Comparison of ENCODE assay signal across 21 cellular contexts in genomic region chr2:150188801-150189200, GRCh38.
DNase-seq lines count a peak whose midpoint lies in the region; ATAC-seq, FAIRE-seq and TF ChIP-seq lines count a peak whose summit lies in the region.
"Had no signal": no experiment of that assay in that cellular context is flagged by ENCODE, and none has a peak within 500 bp of the region (broad histone marks: within the 10 kb centered on the region; RNA-seq: fewer than 3 reads in every experiment).

No MANE protein-coding gene starts in this region.

- ATAC-seq in Panc1 (no peak), right lobe of liver (peak; percentile 83 to 95 (median 92)), HG02571 (IDR thresholded peaks at IDR 0.05; ENCODE audit: unreplicated experiment) (no peak)

- POLR2A ChIA-PET in Panc1 (lab: Charles Lee) = interaction anchor here (0.6 kb wide), 2 partner anchors 15 to 240 kb away, joined by 3 read pairs; no protein-coding TSS in a partner anchor

- no peak for TF ChIP-seq POLR2A in H54 (IDR thresholded peaks at IDR 0.05; ENCODE audit: low read depth, low read length)
- TF ChIP-seq POLR2A in right lobe of liver (IDR thresholded peaks at IDR 0.05) = no peak
- no peak for TF ChIP-seq POLR2A in prostate gland (IDR thresholded peaks at IDR 0.05)

- TF ChIP-seq CTCF in Panc1 (IDR thresholded peaks at IDR 0.05) = no peak
- no peak for TF ChIP-seq CTCF in right lobe of liver (IDR thresholded peaks at IDR 0.05)
- TF ChIP-seq CTCF in prostate gland (IDR thresholded peaks at IDR 0.05) = no peak

- peaks cover 4% of the 10 kb centered on the region; the same call in 1 of the 2 replicates for H3K4me1 ChIP-seq in Panc1 (ENCODE audit: control insufficient read depth, insufficient read depth, low read length)
- peaks cover 0 to 13% (median 2%) of the 10 kb centered on the region in 4 donors for H3K4me1 ChIP-seq in right lobe of liver
- H3K4me1 ChIP-seq in prostate gland (replicated peaks) = no peaks in the 10 kb centered on the region

- H3K4me3 ChIP-seq in Panc1 (ENCODE audit: low read depth in 2 of 2, low read length in 2 of 2) (no peak overlapping the region), right lobe of liver (no peak overlapping the region), prostate gland (no peak overlapping the region)

- no peaks in the 10 kb centered on the region for H3K9me3 ChIP-seq in Panc1 (ENCODE audit: control insufficient read depth, insufficient read depth, low read depth, low read length)
- no peaks in the 10 kb centered on the region for H3K9me3 ChIP-seq in right lobe of liver
- no peaks in the 10 kb centered on the region for H3K9me3 ChIP-seq in prostate gland
- H3K9me3 ChIP-seq: SK-N-SH had no signal

- WGBS in right lobe of liver (ENCODE audit: insufficient coverage, low coverage, low lambda C conversion rate, missing lambda C conversion rate) = 17% methylated on average over 2 of the region's 2 CpGs
- WGBS in prostate gland = 65% methylated on average over 2 of the region's 2 CpGs

- H3K27ac ChIP-seq in Panc1 (ENCODE audit: low read length) (peak overlapping the region; percentile 54; the same call in 1 of the 2 replicates), epithelial cell of prostate (peak overlapping the region; percentile 14), right lobe of liver (peak overlapping the region; percentile 31 to 76 (median 76)), prostate gland (no peak overlapping the region)
- H3K27ac ChIP-seq: RWPE1 had no signal

- in situ Hi-C loops in Panc1 (cut with HindIII; ENCODE audit: low pct_unique_long_range_greater_than_20kb, low sequenced_read_pairs) (no loop called here), ACHN (cut with HindIII; ENCODE audit: low pct_ligation_motif_present, low pct_unique_long_range_greater_than_20kb, low sequenced_read_pairs) (no loop called here)

- CTCF ChIA-PET in Panc1 (lab: Charles Lee) = interaction anchor here (0.7 kb wide), 1 partner anchor 1181 kb away, joined by 4 read pairs; no protein-coding TSS in a partner anchor

- DNase-seq in H54 (ENCODE audit: insufficient read length, low spot score) (no peak), Panc1 (ENCODE audit: low read depth, low spot score) (no peak), epithelial cell of prostate (ENCODE audit: low read depth, low spot score) (no peak), right lobe of liver (no peak), ACHN (no peak), COLO668 (lab: John Stamatoyannopoulos, UW; ENCODE audit: unreplicated experiment) (no peak), prostate gland (ENCODE audit: low spot score) (no peak)
- DNase-seq: GOT3, HCEC 1CT, Karpas-422, NCI-H1092 treated with DMSO at 0.1 percent for 48 hours, NCI-H1436 treated with DMSO at 0.1 percent for 48 hours, NCI-H187 treated with DMSO at 0.1 percent for 48 hours, NCI-H524 treated with DMSO at 0.1 percent for 48 hours, NCI-H774, SIG-M5, SK-N-SH, SW 1271 had no signal

- H3K27me3 ChIP-seq in Panc1 (ENCODE audit: control insufficient read depth, insufficient read depth, low read length) (no peaks in the 10 kb centered on the region), right lobe of liver (no peaks in the 10 kb centered on the region), prostate gland (replicated peaks; ENCODE audit: insufficient read depth) (no peaks in the 10 kb centered on the region)

- no peaks in the 10 kb centered on the region for H3K36me3 ChIP-seq in Panc1 (ENCODE audit: control insufficient read depth, insufficient read depth, low read length)
- no peaks in the 10 kb centered on the region for H3K36me3 ChIP-seq in right lobe of liver
- no peaks in the 10 kb centered on the region for H3K36me3 ChIP-seq in prostate gland

- peak; percentile 79 for FAIRE-seq in H54 (lab: Jason Lieb, UNC)
- FAIRE-seq: G401.6 had no signal

- BruUV-seq in Panc1 (replicated peaks; lab: Mats Ljungman, UMichigan) = no TSS peak

- intact Hi-C loops in Panc1 (cut with micrococcal nuclease; ENCODE audit: unreplicated experiment) (loop anchor here (10.0 kb wide), 1 partner anchor 296 kb away; the partner anchor contains the start of gene RND3), right lobe of liver (cut with DNase I) (no loop called here), prostate gland (cut with DNase I) (no loop called here)

Comparison
In these comparisons a context has a peak if more than half of its experiments do, and no peak if none do; other contexts are left out.
1. ATAC-seq: peak in right lobe of liver (4 of 4); none in Panc1 (single experiment) and HG02571 (single experiment).
2. H3K27ac ChIP-seq: peak in Panc1 (single experiment), epithelial cell of prostate (single experiment) and right lobe of liver (3 of 3); none in prostate gland (0 of 2).